Comparison of ENCODE assay signal across 11 cellular contexts in genomic region chr16:81650982-81651562, GRCh38.
DNase-seq lines count a peak whose midpoint lies in the region; ATAC-seq and TF ChIP-seq lines count a peak whose summit lies in the region.
"Had no signal": no experiment of that assay in that cellular context is flagged by ENCODE, and none has a peak within 500 bp of the region (broad histone marks: within the 10 kb centered on the region; RNA-seq: fewer than 3 reads in every experiment).

No MANE protein-coding gene starts in this region.

- no peak for TF ChIP-seq CTCF in right atrium auricular region (IDR thresholded peaks at IDR 0.05)

- peaks cover 40% of the 10 kb centered on the region for H3K4me1 ChIP-seq in HUES6 (ENCODE audit: control insufficient read depth, insufficient read depth, low read length)
- H3K4me1 ChIP-seq in right atrium auricular region, result peaks cover 0 to 20% of the 10 kb centered on the region in 2 donors
- peaks cover 37% of the 10 kb centered on the region for H3K4me1 ChIP-seq in rectal smooth muscle tissue (ENCODE audit: control insufficient read depth, insufficient read depth, low read length)

- peak; percentile 67 for DNase-seq in SK-N-DZ (ENCODE audit: low spot score)
- peak; percentile 83 for DNase-seq in right atrium auricular region (ENCODE audit: low spot score)
- no peak for DNase-seq in activated CD4-positive, alpha-beta T cell treated with anti-CD3 and anti-CD28 coated beads, Interleukin-2, amount 50 U/mL, for 1 hour
- no peak for DNase-seq in stimulated activated CD4-positive, alpha-beta T cell treated with anti-CD3 and anti-CD28 coated beads, Interleukin-4, amount 100 ng/mL, for 1 hour
- no peak for DNase-seq in activated CD4-positive, alpha-beta memory T cell treated with anti-CD3 and anti-CD28 coated beads for 36 hours
- DNase-seq: activated T-cell treated with anti-CD3 and anti-CD28 coated beads, Interleukin-2, amount 50 U/mL, for 4 hours; SK-N-SH had no signal

- H3K27me3 Mint-ChIP-seq in activated CD4-positive, alpha-beta memory T cell treated with anti-CD3 and anti-CD28 coated beads for 36 hours, result no peaks in the 10 kb centered on the region

- ATAC-seq in HG03039 (IDR thresholded peaks at IDR 0.05; ENCODE audit: unreplicated experiment), result no peak
- ATAC-seq: activated T-cell treated with anti-CD3 and anti-CD28 coated beads, Interleukin-2, amount 50 U/mL, for 4 hours had no signal

- intact Hi-C loops in activated CD4-positive, alpha-beta memory T cell treated with anti-CD3 and anti-CD28 coated beads for 36 hours (cut with micrococcal nuclease), result no loop called here

- no peaks in the 10 kb centered on the region for H3K36me3 Mint-ChIP-seq in activated CD4-positive, alpha-beta memory T cell treated with anti-CD3 and anti-CD28 coated beads for 36 hours

- H3K9ac ChIP-seq in HUES6 (ENCODE audit: low read length), result peak overlapping the region; percentile 37
- no peak overlapping the region for H3K9ac ChIP-seq in rectal smooth muscle tissue (ENCODE audit: low read length)
- H3K9ac ChIP-seq: SK-N-SH had no signal

- H3K9me3 Mint-ChIP-seq in activated CD4-positive, alpha-beta memory T cell treated with anti-CD3 and anti-CD28 coated beads for 36 hours, result no peaks in the 10 kb centered on the region
- H3K9me3 Mint-ChIP-seq: activated T-cell treated with anti-CD3 and anti-CD28 coated beads, Interleukin-2, amount 50 U/mL, for 4 hours had no signal

- H3K4me1 Mint-ChIP-seq in activated CD4-positive, alpha-beta memory T cell treated with anti-CD3 and anti-CD28 coated beads for 36 hours (ENCODE audit: low read depth), result no peaks in the 10 kb centered on the region

- H3K27ac ChIP-seq in HUES6 (ENCODE audit: low read depth, low read length) (no peak overlapping the region), right atrium auricular region (peak overlapping the region; percentile 50 to 52), rectal smooth muscle tissue (ENCODE audit: low read depth, low read length) (peak overlapping the region; percentile 87)
- H3K27ac ChIP-seq: thoracic aorta had no signal

- H3K27me3 ChIP-seq in HUES6 (ENCODE audit: control insufficient read depth, insufficient read depth, low read length) (no peaks in the 10 kb centered on the region), right atrium auricular region (no peaks in the 10 kb centered on the region), rectal smooth muscle tissue (ENCODE audit: control insufficient read depth, insufficient read depth, low read length) (no peaks in the 10 kb centered on the region)

- H3K9me3 ChIP-seq in HUES6 (ENCODE audit: control insufficient read depth, insufficient read depth, low read depth, low read length), result no peaks in the 10 kb centered on the region
- no peaks in the 10 kb centered on the region for H3K9me3 ChIP-seq in right atrium auricular region
- H3K9me3 ChIP-seq: SK-N-SH, thoracic aorta had no signal

- 0 out of 2 replicates have a peak, but pooled peaks cover 9% of the 10 kb centered on the region for H3K36me3 ChIP-seq in HUES6 (ENCODE audit: control insufficient read depth, insufficient read depth, low read length)
- H3K36me3 ChIP-seq in right atrium auricular region, result peaks cover 4% of the 10 kb centered on the region
- peaks cover 3% of the 10 kb centered on the region for H3K36me3 ChIP-seq in rectal smooth muscle tissue (ENCODE audit: control insufficient read depth, insufficient read depth, low read length)
- H3K36me3 ChIP-seq: thoracic aorta had no signal

- H3K4me3 ChIP-seq in HUES6 (ENCODE audit: low read depth, low read length) (no peak overlapping the region), right atrium auricular region (peak overlapping the region in 1 of 2 donors; percentile 1), rectal smooth muscle tissue (ENCODE audit: low read length) (peak overlapping the region; percentile 45)
- H3K4me3 ChIP-seq: thoracic aorta had no signal

- CTCF ChIA-PET in activated CD4-positive, alpha-beta memory T cell treated with anti-CD3 and anti-CD28 coated beads for 36 hours (lab: Charles Lee), result no interaction called here

- H3K4me3 Mint-ChIP-seq in activated CD4-positive, alpha-beta memory T cell treated with anti-CD3 and anti-CD28 coated beads for 36 hours, result no peak overlapping the region
- H3K4me3 Mint-ChIP-seq: activated T-cell treated with anti-CD3 and anti-CD28 coated beads, Interleukin-2, amount 50 U/mL, for 4 hours had no signal

- POLR2A ChIA-PET in activated CD4-positive, alpha-beta memory T cell treated with anti-CD3 and anti-CD28 coated beads for 36 hours (lab: Charles Lee), result no interaction called here

- no peak overlapping the region for H3K27ac Mint-ChIP-seq in activated CD4-positive, alpha-beta memory T cell treated with anti-CD3 and anti-CD28 coated beads for 36 hours

Comparison
In these comparisons a context has a peak if more than half of its experiments do, and no peak if none do; other contexts are left out.
1. DNase-seq: peak in SK-N-DZ (single experiment) and right atrium auricular region (single experiment); none in activated CD4-positive, alpha-beta T cell treated with anti-CD3 and anti-CD28 coated beads, Interleukin-2, amount 50 U/mL, for 1 hour (single experiment), stimulated activated CD4-positive, alpha-beta T cell treated with anti-CD3 and anti-CD28 coated beads, Interleukin-4, amount 100 ng/mL, for 1 hour (single experiment) and activated CD4-positive, alpha-beta memory T cell treated with anti-CD3 and anti-CD28 coated beads for 36 hours (single experiment).